Comparison of ENCODE assay signal across 6 cellular contexts in the genomic region with DNA sequence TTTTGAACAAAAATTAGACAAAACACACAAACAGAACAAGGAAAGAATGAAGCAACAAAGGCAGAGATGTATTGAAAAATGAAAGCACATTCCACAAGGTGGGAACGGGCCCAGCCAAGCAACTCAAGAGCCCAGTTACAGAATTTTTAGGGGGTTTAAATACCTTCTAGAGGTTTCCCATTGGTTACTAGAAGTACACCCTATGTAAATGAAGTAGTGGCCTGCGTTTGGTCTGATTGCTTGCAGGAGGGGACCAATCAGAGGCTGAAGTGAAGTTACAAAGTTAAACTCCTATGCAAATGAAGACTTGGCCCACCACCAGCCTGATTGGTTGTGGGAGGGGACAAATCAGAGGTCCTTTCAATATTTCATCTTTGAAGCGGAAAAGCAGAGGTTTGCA.
"Had no signal": no experiment of that assay in that cellular context is flagged by ENCODE, and none has a peak within 500 bp of the region (broad histone marks: within the 10 kb centered on the region; RNA-seq: fewer than 3 reads in every experiment).

No MANE protein-coding gene starts in this region.

- H3K9ac ChIP-seq: GM23248 had no signal

- H3K36me3 Mint-ChIP-seq: IgD-negative memory B cell had no signal

- H3K27ac Mint-ChIP-seq: H9, IgD-negative memory B cell had no signal

- H3K4me3 ChIP-seq: GM23248 had no signal

- H3K27me3 Mint-ChIP-seq: IgD-negative memory B cell had no signal

- H3K4me1 Mint-ChIP-seq: IgD-negative memory B cell had no signal

- DNase-seq: GM23248, H9, HCEC 1CT, KBM-7 had no signal

- H3K27ac ChIP-seq: GM23248, HL-60 had no signal

- H3K4me3 Mint-ChIP-seq: H9, IgD-negative memory B cell had no signal

- H2AFZ ChIP-seq: GM23248 had no signal

- H3K9me3 Mint-ChIP-seq: H9, IgD-negative memory B cell had no signal
